Comparison of ENCODE assay signal across 9 cellular contexts in the genomic region with DNA sequence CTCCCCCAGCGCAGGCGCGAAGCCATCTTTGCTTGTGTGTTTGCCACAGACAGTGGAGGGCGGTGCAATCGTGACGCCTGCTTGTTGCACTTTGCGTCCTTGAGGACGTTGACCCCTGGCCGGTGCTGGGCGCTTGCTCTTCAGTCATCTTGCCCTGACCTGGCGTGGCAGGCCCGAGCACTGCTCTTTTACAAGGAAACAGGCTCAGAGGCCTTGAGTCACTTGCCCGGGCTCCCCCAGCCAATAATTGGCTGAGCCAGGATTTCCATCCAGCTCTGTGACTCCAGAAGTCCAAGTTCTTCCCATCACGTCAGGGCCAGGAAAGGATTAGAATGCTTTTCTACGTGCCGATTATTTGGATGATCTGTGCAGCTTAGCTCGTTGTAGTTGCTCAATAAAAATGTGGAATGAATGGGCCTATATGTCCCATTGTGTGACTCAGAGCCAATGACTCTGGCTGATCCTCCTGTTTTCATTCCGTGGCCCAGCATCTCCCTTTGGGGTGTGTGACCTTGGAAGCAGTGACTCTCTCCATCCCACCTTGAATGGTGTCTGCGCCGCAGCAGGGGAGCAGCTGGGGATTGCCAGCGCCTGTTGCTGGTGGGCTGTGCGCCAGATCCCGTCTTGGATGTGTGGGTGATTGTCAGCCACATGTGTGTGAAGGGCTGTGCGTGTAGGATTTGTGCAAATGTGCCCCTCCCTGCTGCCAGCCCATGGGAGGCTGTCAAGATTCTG.
DNase-seq lines count a peak whose midpoint lies in the region; ATAC-seq and TF ChIP-seq lines count a peak whose summit lies in the region.
"Had no signal": no experiment of that assay in that cellular context is flagged by ENCODE, and none has a peak within 500 bp of the region (broad histone marks: within the 10 kb centered on the region; RNA-seq: fewer than 3 reads in every experiment).

No MANE protein-coding gene starts in this region.

- WGBS in smooth muscle cell (ENCODE audit: low lambda C conversion rate): 55% methylated on average over 24 of the region's 24 CpGs

- peak overlapping the region; percentile 49 for H3K9ac ChIP-seq in smooth muscle cell (ENCODE audit: low read depth)

- peaks cover 26% of the 10 kb centered on the region for H3F3A ChIP-seq in smooth muscle cell (ENCODE audit: low read depth)

- peaks cover 58% of the 10 kb centered on the region for H3K79me2 ChIP-seq in smooth muscle cell (ENCODE audit: low read depth)

- no peak for ATAC-seq in activated CD8-positive, alpha-beta memory T cell treated with anti-CD3 and anti-CD28 coated beads, Interleukin-2, amount 10 ng/mL, durations not matched to agents 7 days and 5 days
- ATAC-seq in GM21381 (IDR thresholded peaks at IDR 0.05; ENCODE audit: unreplicated experiment): no peak
- ATAC-seq in effector memory CD8-positive, alpha-beta T cell (replicated peaks): no peak
- no peak for ATAC-seq in HG02852 (IDR thresholded peaks at IDR 0.05; ENCODE audit: unreplicated experiment)

- no peak overlapping the region for H3K27ac Mint-ChIP-seq in activated CD8-positive, alpha-beta memory T cell treated with anti-CD3 and anti-CD28 coated beads, Interleukin-2, amount 10 ng/mL, durations not matched to agents 7 days and 5 days
- H3K27ac Mint-ChIP-seq in effector memory CD8-positive, alpha-beta T cell: peak overlapping the region in 1 of 2 donors; percentile 86

- CTCF ChIA-PET in activated CD8-positive, alpha-beta memory T cell treated with anti-CD3 and anti-CD28 coated beads, Interleukin-2, amount 10 ng/mL, durations not matched to agents 7 days and 5 days (lab: Charles Lee): interaction anchor here (1.6 to 2.1 kb wide), 2 partner anchors 23 to 75 kb away, joined by 5 read pairs; no protein-coding TSS in a partner anchor

- no peak for TF ChIP-seq CTCF in right atrium auricular region (IDR thresholded peaks at IDR 0.05)
- TF ChIP-seq CTCF in smooth muscle cell (IDR thresholded peaks at IDR 0.05; ENCODE audit: borderline replicate concordance, insufficient read depth, poor library complexity, severe bottlenecking): peak; percentile 21

- no peaks in the 10 kb centered on the region for H3K27me3 ChIP-seq in H7 (ENCODE audit: control insufficient read depth, insufficient read depth, low read length)
- no peaks in the 10 kb centered on the region for H3K27me3 ChIP-seq in right atrium auricular region
- no peaks in the 10 kb centered on the region for H3K27me3 ChIP-seq in smooth muscle cell (ENCODE audit: low read depth)

- H3K4me1 ChIP-seq in right atrium auricular region: peaks cover 0 to 35% of the 10 kb centered on the region in 2 donors
- H3K4me1 ChIP-seq in smooth muscle cell (ENCODE audit: low read depth): peaks cover 3% of the 10 kb centered on the region

- H3K4me3 ChIP-seq in H7 (ENCODE audit: insufficient read depth, low read depth, low read length): no peak overlapping the region
- H3K4me3 ChIP-seq in right atrium auricular region: no peak overlapping the region
- H3K4me3 ChIP-seq in smooth muscle cell: no peak overlapping the region

- H3K36me3 ChIP-seq in H7 (replicated peaks; ENCODE audit: control insufficient read depth, insufficient read depth, low read length): no peaks in the 10 kb centered on the region
- no peaks in the 10 kb centered on the region for H3K36me3 ChIP-seq in right atrium auricular region
- H3K36me3 ChIP-seq in smooth muscle cell (ENCODE audit: low read depth): no peaks in the 10 kb centered on the region

- H3K9me3 ChIP-seq in right atrium auricular region (no peaks in the 10 kb centered on the region), smooth muscle cell (replicated peaks; ENCODE audit: low read depth) (no peaks in the 10 kb centered on the region)

- peak overlapping the region; percentile 26 for H3K4me2 ChIP-seq in smooth muscle cell

- DNase-seq in H7: peak; percentile 36
- DNase-seq in activated CD8-positive, alpha-beta memory T cell treated with anti-CD3 and anti-CD28 coated beads, Interleukin-2, amount 10 ng/mL, durations not matched to agents 7 days and 5 days: peak; percentile 39
- DNase-seq in right atrium auricular region (ENCODE audit: low spot score): peak; percentile 88
- no peak for DNase-seq in smooth muscle cell (lab: John Stamatoyannopoulos, UW; ENCODE audit: unreplicated experiment)
- DNase-seq in effector memory CD8-positive, alpha-beta T cell: no peak
- DNase-seq in NCI-H2081 (lab: John Stamatoyannopoulos, UW): no peak
- DNase-seq: Kasumi-1 had no signal

- peak overlapping the region; percentile 47 to 58 for H3K27ac ChIP-seq in right atrium auricular region
- peak overlapping the region; percentile 88 for H3K27ac ChIP-seq in smooth muscle cell (ENCODE audit: low read depth)

- peaks cover 8% of the 10 kb centered on the region for H3K4me1 Mint-ChIP-seq in activated CD8-positive, alpha-beta memory T cell treated with anti-CD3 and anti-CD28 coated beads, Interleukin-2, amount 10 ng/mL, durations not matched to agents 7 days and 5 days
- peaks cover 17 to 23% of the 10 kb centered on the region in 2 donors for H3K4me1 Mint-ChIP-seq in effector memory CD8-positive, alpha-beta T cell (ENCODE audit: low read depth in 2 of 2)

- H3K27me3 Mint-ChIP-seq in activated CD8-positive, alpha-beta memory T cell treated with anti-CD3 and anti-CD28 coated beads, Interleukin-2, amount 10 ng/mL, durations not matched to agents 7 days and 5 days: no peaks in the 10 kb centered on the region
- H3K27me3 Mint-ChIP-seq in effector memory CD8-positive, alpha-beta T cell: no peaks in the 10 kb centered on the region

- no peak overlapping the region for H3K4me3 Mint-ChIP-seq in activated CD8-positive, alpha-beta memory T cell treated with anti-CD3 and anti-CD28 coated beads, Interleukin-2, amount 10 ng/mL, durations not matched to agents 7 days and 5 days
- H3K4me3 Mint-ChIP-seq in effector memory CD8-positive, alpha-beta T cell: no peak overlapping the region

- no peaks in the 10 kb centered on the region for H3K9me3 Mint-ChIP-seq in activated CD8-positive, alpha-beta memory T cell treated with anti-CD3 and anti-CD28 coated beads, Interleukin-2, amount 10 ng/mL, durations not matched to agents 7 days and 5 days (ENCODE audit: low read depth)
- no peaks in the 10 kb centered on the region for H3K9me3 Mint-ChIP-seq in effector memory CD8-positive, alpha-beta T cell

- peaks cover 87% of the 10 kb centered on the region for H4K20me1 ChIP-seq in smooth muscle cell (ENCODE audit: low read depth)

- H3K36me3 Mint-ChIP-seq in activated CD8-positive, alpha-beta memory T cell treated with anti-CD3 and anti-CD28 coated beads, Interleukin-2, amount 10 ng/mL, durations not matched to agents 7 days and 5 days: no peaks in the 10 kb centered on the region
- H3K36me3 Mint-ChIP-seq in effector memory CD8-positive, alpha-beta T cell (ENCODE audit: insufficient read depth): peaks cover 33% of the 10 kb centered on the region

- no peak overlapping the region for H2AFZ ChIP-seq in smooth muscle cell (ENCODE audit: low read depth)

Comparison
In these comparisons a context has a peak if more than half of its experiments do, and no peak if none do; other contexts are left out.
1. DNase-seq: peak in H7 (single experiment), activated CD8-positive, alpha-beta memory T cell treated with anti-CD3 and anti-CD28 coated beads, Interleukin-2, amount 10 ng/mL, durations not matched to agents 7 days and 5 days (single experiment) and right atrium auricular region (single experiment); none in smooth muscle cell (single experiment), effector memory CD8-positive, alpha-beta T cell (0 of 3) and NCI-H2081 (0 of 2).